1 cellular context compared by ENCODE assay signal in genomic region chr2:26988165-26988879, GRCh38.
TF ChIP-seq lines count a peak whose summit lies in the region.

No MANE protein-coding gene starts in this region.

TF ChIP-seq in SK-N-SH, 30 proteins besides CTCF, POLR2A, EP300 and RAD21 (continued from another document):
- TF ChIP-seq PBX3 (IDR thresholded peaks at IDR 0.05) (peak; percentile 98), ELF1 (IDR thresholded peaks at IDR 0.05) (no peak), ZBTB33 (IDR thresholded peaks at IDR 0.05; ENCODE audit: borderline replicate concordance, low read depth) (peak; percentile 61; the same call in 1 of the 2 replicates), EZH2phosphoT487 (IDR thresholded peaks at IDR 0.05; ENCODE audit: borderline replicate concordance, low read depth) (no peak), JUND (IDR thresholded peaks at IDR 0.05) (peak; percentile 92), FOXM1 (IDR thresholded peaks at IDR 0.05; ENCODE audit: low read depth) (no peak), TAF1 (IDR thresholded peaks at IDR 0.05; ENCODE audit: borderline replicate concordance, low read depth, low read length) (no peak), NRF1 (IDR thresholded peaks at IDR 0.05; ENCODE audit: low read depth, low read length) (no peak)
TF ChIP-seq in SK-N-SH: peak in this region for 13.
